8 cellular contexts compared by ENCODE assay signal in the genomic region with DNA sequence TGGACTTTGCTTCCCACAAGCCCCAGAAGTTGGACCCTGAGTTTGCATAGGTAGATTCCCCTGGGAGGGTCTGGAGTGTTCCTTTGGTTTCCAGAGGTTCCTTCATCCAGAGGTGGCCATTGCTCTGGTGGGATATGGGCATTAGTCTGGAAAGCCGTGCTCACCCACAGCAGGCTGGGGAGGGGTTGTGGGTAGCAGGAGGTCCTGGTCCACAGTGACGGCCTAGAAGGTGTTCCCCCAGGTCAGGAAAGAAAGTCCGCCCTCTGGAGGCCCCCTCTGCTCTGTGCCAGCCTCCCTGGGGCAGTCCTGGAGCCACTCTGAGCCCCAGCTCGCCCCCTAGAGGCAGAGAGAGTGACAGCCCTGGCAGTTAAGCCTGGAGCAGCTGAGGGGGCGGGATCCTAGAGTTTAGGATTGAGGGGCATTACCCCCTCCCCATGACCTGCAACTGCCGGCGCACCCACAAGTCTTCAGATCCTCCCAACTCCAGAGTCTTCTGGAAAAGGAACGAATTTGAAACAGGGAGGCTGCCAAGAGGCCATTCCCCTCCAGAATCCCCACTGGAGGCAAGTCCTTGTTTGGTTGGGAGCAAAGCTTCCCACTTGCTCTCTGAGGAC. TPM values are rescaled to one million over a fixed set of nuclear protein-coding genes. Genes with fewer than 3 reads are reported as not detected.
DNase-seq lines count a peak whose midpoint lies in the region; ATAC-seq and TF ChIP-seq lines count a peak whose summit lies in the region.

No MANE protein-coding gene starts in this region.

- H3K9ac ChIP-seq in fibroblast of lung (ENCODE audit: insufficient read depth, low read length): no peak overlapping the region

- H3K9me3 ChIP-seq in BE2C (no peaks in the 10 kb centered on the region), OCI-LY7 (ENCODE audit: low read length) (no peaks in the 10 kb centered on the region), fibroblast of lung (ENCODE audit: control insufficient read depth, insufficient read depth, low read depth, low read length) (no peaks in the 10 kb centered on the region), suprapubic skin (no peaks in the 10 kb centered on the region)

- CTCF ChIA-PET in OCI-LY7 (lab: Charles Lee; ENCODE audit: unreplicated experiment): interaction anchor here (0.9 to 2.5 kb wide), 4 partner anchors 13 to 86 kb away, joined by 3 to 7 read pairs (median 4); no protein-coding TSS in a partner anchor

- TF ChIP-seq POLR2A in suprapubic skin (IDR thresholded peaks at IDR 0.05): no peak

- H3K27ac Mint-ChIP-seq in neural crest cell (ENCODE audit: unreplicated experiment): no peak overlapping the region

- TF ChIP-seq CTCF in BE2C (IDR thresholded peaks at IDR 0.05; ENCODE audit: low read depth, low read length) (peak; percentile 93), OCI-LY7 (conservative IDR thresholded peaks at IDR 0.05; ENCODE audit: low read length) (peak; percentile 97), fibroblast of lung (conservative IDR thresholded peaks at IDR 0.05 in 1 of 2, IDR thresholded peaks at IDR 0.05 in 1 of 2; ENCODE audit: low read depth in 1 of 2, low read length in 2 of 2) (peak; percentile 76 to 80), neural crest cell (conservative IDR thresholded peaks at IDR 0.05) (peak; percentile 78), suprapubic skin (IDR thresholded peaks at IDR 0.05) (peak; percentile 60 to 78)

- intact Hi-C loops in OCI-LY7 (cut with micrococcal nuclease; ENCODE audit: unreplicated experiment): loop anchor here (1.0 kb wide), 2 partner anchors 57 to 85 kb away; no protein-coding TSS in a partner anchor

- H3K27me3 Mint-ChIP-seq in neural crest cell (ENCODE audit: low read depth): no peaks in the 10 kb centered on the region

- ATAC-seq in GM18870 (IDR thresholded peaks at IDR 0.05; ENCODE audit: unreplicated experiment) (peak; percentile 81), HG03135 (IDR thresholded peaks at IDR 0.05; ENCODE audit: unreplicated experiment) (peak; percentile 91)

- DNase-seq in BE2C (peak; percentile 88), OCI-LY7 (ENCODE audit: low spot score) (peak; percentile 86), activated T-cell treated with anti-CD3 and anti-CD28 coated beads for 4 hours (peak; percentile 28), fibroblast of lung (ENCODE audit: low read depth in 2 of 2) (peak; percentile 27 to 47), neural crest cell (ENCODE audit: low read depth, low spot score) (peak; percentile 66), suprapubic skin (ENCODE audit: low spot score in 2 of 2) (peak in 1 of 2 donors; percentile 86)

- H4K20me1 ChIP-seq in OCI-LY7 (ENCODE audit: insufficient read depth, low read length) (no peaks in the 10 kb centered on the region), fibroblast of lung (ENCODE audit: control insufficient read depth, extremely low read depth, insufficient read depth, low read length) (no peaks in the 10 kb centered on the region)

- peak overlapping the region; percentile 6 for H3K4me3 Mint-ChIP-seq in neural crest cell

- no peak overlapping the region for H3K4me3 ChIP-seq in BE2C (ENCODE audit: low read depth, low read length)
- no peak overlapping the region for H3K4me3 ChIP-seq in OCI-LY7 (ENCODE audit: low read depth, low read length, poor library complexity, severe bottlenecking)
- no peak overlapping the region for H3K4me3 ChIP-seq in fibroblast of lung (replicated peaks in 1 of 4; ENCODE audit: control extremely low read depth in 1 of 4, insufficient read depth in 1 of 4, low read depth in 3 of 4, low read length in 4 of 4)
- H3K4me3 ChIP-seq in suprapubic skin: no peak overlapping the region

- H3K27me3 ChIP-seq in BE2C (no peaks in the 10 kb centered on the region), fibroblast of lung (ENCODE audit: control insufficient read depth, insufficient read depth, low read length) (no peaks in the 10 kb centered on the region), suprapubic skin (no peaks in the 10 kb centered on the region)

- BruUV-seq in OCI-LY7 (replicated peaks; lab: Mats Ljungman, UMichigan): no TSS peak

- 42% methylated on average over 5 of the region's 8 CpGs for WGBS in suprapubic skin

- H3K79me2 ChIP-seq in OCI-LY7 (ENCODE audit: insufficient read depth, low read depth, low read length) (no peaks in the 10 kb centered on the region), fibroblast of lung (ENCODE audit: control insufficient read depth, insufficient read depth, low read length) (no peaks in the 10 kb centered on the region)

- no peak overlapping the region for H3K27ac ChIP-seq in OCI-LY7 (ENCODE audit: low read depth, low read length, poor library complexity, severe bottlenecking)
- H3K27ac ChIP-seq in fibroblast of lung (ENCODE audit: insufficient read depth, low read length): no peak overlapping the region
- H3K27ac ChIP-seq in suprapubic skin: no peak overlapping the region

- H3K9me3 Mint-ChIP-seq in neural crest cell: no peaks in the 10 kb centered on the region

- H3K4me2 ChIP-seq in OCI-LY7 (ENCODE audit: low read length) (no peak overlapping the region), fibroblast of lung (ENCODE audit: extremely low read depth, insufficient read depth, low read length) (no peak overlapping the region)

- peaks cover 9% of the 10 kb centered on the region for H3K36me3 Mint-ChIP-seq in neural crest cell (ENCODE audit: low read depth)

- peaks cover 10% of the 10 kb centered on the region for H3K4me1 Mint-ChIP-seq in neural crest cell

- H3K36me3 ChIP-seq in BE2C (peaks cover 36% of the 10 kb centered on the region), OCI-LY7 (ENCODE audit: insufficient read depth, low read length) (peaks cover 27% of the 10 kb centered on the region), fibroblast of lung (ENCODE audit: control insufficient read depth, insufficient read depth, low read length) (peaks cover 25% of the 10 kb centered on the region), suprapubic skin (peaks cover 80% of the 10 kb centered on the region)

- H3K9me2 ChIP-seq in OCI-LY7 (ENCODE audit: insufficient read depth, low read length): no peaks in the 10 kb centered on the region

- POLR2A ChIA-PET in OCI-LY7 (lab: Charles Lee): interaction anchor here (0.6 to 1.3 kb wide), 2 partner anchors 55 to 65 kb away, joined by 3 to 4 read pairs; no protein-coding TSS in a partner anchor

- TF ChIP-seq EP300 in suprapubic skin (IDR thresholded peaks at IDR 0.05): no peak

- no peak overlapping the region for H2AFZ ChIP-seq in OCI-LY7 (ENCODE audit: low read length)
- no peak overlapping the region for H2AFZ ChIP-seq in fibroblast of lung (ENCODE audit: low read length)

- H3K4me1 ChIP-seq in BE2C: no peaks in the 10 kb centered on the region
- H3K4me1 ChIP-seq in OCI-LY7 (ENCODE audit: insufficient read depth, low read length, poor library complexity, severe bottlenecking): peaks cover 5% of the 10 kb centered on the region
- peaks cover 20% of the 10 kb centered on the region for H3K4me1 ChIP-seq in fibroblast of lung (ENCODE audit: control insufficient read depth, extremely low read depth, insufficient read depth, low read length)
- peaks cover 20% of the 10 kb centered on the region for H3K4me1 ChIP-seq in suprapubic skin

RNA-seq across cellular contexts. Expression of a gene that starts 36.8 kb away (rescaled TPM):
- 26.2 TPM for polyA plus RNA-seq in BE2C (2012; ENCODE audit: insufficient read depth, insufficient read length, low read depth)
- 8.8 and 9.5 TPM in 2 replicates for total RNA-seq in OCI-LY7 (2014; rRNA removed; shearing (Covaris generic))
- total RNA-seq in OCI-LY7 (2022) (26.6 and 28.4 TPM in 2 replicates), fibroblast of lung (18.2 and 38.5 TPM in 2 replicates), neural crest cell (108 and 112 TPM in 2 replicates), suprapubic skin (100 to 1,000 TPM in 3 of 4 donors, 10 to 100 TPM in 1; 94.6 to 157 (median 134) TPM)
- 50.5 and 94.8 TPM in 2 replicates for polyA plus RNA-seq in fibroblast of lung
- 69.9 and 152 TPM in 2 replicates for polyA plus RNA-seq in fibroblast of lung (2012)
- polyA minus RNA-seq in fibroblast of lung (ENCODE audit: low replicate concordance): 218 and 448 TPM in 2 replicates
